In genomic region chr3:16433701-16434151, GRCh38 we compare ENCODE assay signal across 11 cellular contexts.
DNase-seq lines count a peak whose midpoint lies in the region; ATAC-seq and TF ChIP-seq lines count a peak whose summit lies in the region.
"Had no signal": no experiment of that assay in that cellular context is flagged by ENCODE, and none has a peak within 500 bp of the region (broad histone marks: within the 10 kb centered on the region; RNA-seq: fewer than 3 reads in every experiment).

No MANE protein-coding gene starts in this region.

- intact Hi-C loops in esophagus muscularis mucosa (cut with DNase I), result no loop called here

- DNase-seq in esophagus muscularis mucosa (ENCODE audit: extremely low spot score), result no peak
- DNase-seq in NCI-H146 treated with DMSO at 0.1 percent for 48 hours (lab: John Stamatoyannopoulos, UW; ENCODE audit: unreplicated experiment), result no peak
- DNase-seq in effector CD4-positive, alpha-beta T cell, result no peak
- DNase-seq in GDM1 (lab: John Stamatoyannopoulos, UW), result no peak
- DNase-seq: DMS153 had no signal

- TF ChIP-seq EP300 in esophagus muscularis mucosa (IDR thresholded peaks at IDR 0.05), result no peak

- no peak for TF ChIP-seq CTCF in esophagus muscularis mucosa (IDR thresholded peaks at IDR 0.05)

- no peaks in the 10 kb centered on the region for H3K27me3 ChIP-seq in esophagus muscularis mucosa

- TF ChIP-seq POLR2A in esophagus muscularis mucosa (IDR thresholded peaks at IDR 0.05; ENCODE audit: low read depth), result no peak

- peak overlapping the region in 1 of 4 donors; percentile 8 for H3K27ac ChIP-seq in esophagus muscularis mucosa (replicated peaks in 1 of 4)
- H3K27ac ChIP-seq: skin epidermis had no signal

- peaks cover 0 to 28% (median 17%) of the 10 kb centered on the region in 4 donors for H3K36me3 ChIP-seq in esophagus muscularis mucosa

- ATAC-seq in GM18861 (IDR thresholded peaks at IDR 0.05; ENCODE audit: unreplicated experiment) (peak; percentile 54), GM21528 (IDR thresholded peaks at IDR 0.05; ENCODE audit: low FRiP score, unreplicated experiment) (peak; percentile 86), HG03108 (IDR thresholded peaks at IDR 0.05; ENCODE audit: unreplicated experiment) (peak; percentile 71), esophagus mucosa (peak; percentile 50)
- ATAC-seq: stimulated activated effector memory CD8-positive, alpha-beta T cell treated with anti-CD3 and anti-CD28 coated beads, Interleukin-12 subunit alpha, Interleukin-12 subunit beta, amount 100 ng/mL, for 72 hours had no signal

- peaks cover 9 to 34% (median 27%) of the 10 kb centered on the region in 4 donors for H3K4me1 ChIP-seq in esophagus muscularis mucosa

- H3K4me3 ChIP-seq in esophagus muscularis mucosa, result no peak overlapping the region
- H3K4me3 ChIP-seq: skin epidermis had no signal

- H3K9me3 ChIP-seq in esophagus muscularis mucosa, result no peaks in the 10 kb centered on the region

- 95% methylated on average over 12 of the region's 13 CpGs for WGBS in esophagus muscularis mucosa
